1 cellular context compared by ENCODE assay signal in genomic region chr2:62382757-62383156, GRCh38.
TF ChIP-seq lines count a peak whose summit lies in the region.

No MANE protein-coding gene starts in this region.

TF ChIP-seq in GM23338, 12 proteins besides CTCF, POLR2A, EP300 and RAD21 (continued from another document):
- no peak for TF ChIP-seq ZNF462 (CRISPR knock-in tag; IDR thresholded peaks at IDR 0.05)
- no peak for TF ChIP-seq ETS1 (IDR thresholded peaks at IDR 0.05)
- no peak for TF ChIP-seq POLR2AphosphoS5 (IDR thresholded peaks at IDR 0.05; ENCODE audit: low read depth)
